1 cellular context compared by ENCODE assay signal in genomic region chr4:15373363-15373762, GRCh38.
TF ChIP-seq lines count a peak whose summit lies in the region.

No MANE protein-coding gene starts in this region.

TF ChIP-seq in SK-N-SH treated with all-trans-retinoic acid at 6 μM for 48 hours, 23 proteins besides CTCF, POLR2A, EP300 and RAD21 (continued from another document):
- TF ChIP-seq, protein P1, sequence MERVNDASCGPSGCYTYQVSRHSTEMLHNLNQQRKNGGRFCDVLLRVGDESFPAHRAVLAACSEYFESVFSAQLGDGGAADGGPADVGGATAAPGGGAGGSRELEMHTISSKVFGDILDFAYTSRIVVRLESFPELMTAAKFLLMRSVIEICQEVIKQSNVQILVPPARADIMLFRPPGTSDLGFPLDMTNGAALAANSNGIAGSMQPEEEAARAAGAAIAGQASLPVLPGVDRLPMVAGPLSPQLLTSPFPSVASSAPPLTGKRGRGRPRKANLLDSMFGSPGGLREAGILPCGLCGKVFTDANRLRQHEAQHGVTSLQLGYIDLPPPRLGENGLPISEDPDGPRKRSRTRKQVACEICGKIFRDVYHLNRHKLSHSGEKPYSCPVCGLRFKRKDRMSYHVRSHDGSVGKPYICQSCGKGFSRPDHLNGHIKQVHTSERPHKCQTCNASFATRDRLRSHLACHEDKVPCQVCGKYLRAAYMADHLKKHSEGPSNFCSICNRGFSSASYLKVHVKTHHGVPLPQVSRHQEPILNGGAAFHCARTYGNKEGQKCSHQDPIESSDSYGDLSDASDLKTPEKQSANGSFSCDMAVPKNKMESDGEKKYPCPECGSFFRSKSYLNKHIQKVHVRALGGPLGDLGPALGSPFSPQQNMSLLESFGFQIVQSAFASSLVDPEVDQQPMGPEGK (CRISPR knock-in tag; IDR thresholded peaks at IDR 0.05; ENCODE audit: borderline replicate concordance), result no peak
- TF ChIP-seq, protein P2, sequence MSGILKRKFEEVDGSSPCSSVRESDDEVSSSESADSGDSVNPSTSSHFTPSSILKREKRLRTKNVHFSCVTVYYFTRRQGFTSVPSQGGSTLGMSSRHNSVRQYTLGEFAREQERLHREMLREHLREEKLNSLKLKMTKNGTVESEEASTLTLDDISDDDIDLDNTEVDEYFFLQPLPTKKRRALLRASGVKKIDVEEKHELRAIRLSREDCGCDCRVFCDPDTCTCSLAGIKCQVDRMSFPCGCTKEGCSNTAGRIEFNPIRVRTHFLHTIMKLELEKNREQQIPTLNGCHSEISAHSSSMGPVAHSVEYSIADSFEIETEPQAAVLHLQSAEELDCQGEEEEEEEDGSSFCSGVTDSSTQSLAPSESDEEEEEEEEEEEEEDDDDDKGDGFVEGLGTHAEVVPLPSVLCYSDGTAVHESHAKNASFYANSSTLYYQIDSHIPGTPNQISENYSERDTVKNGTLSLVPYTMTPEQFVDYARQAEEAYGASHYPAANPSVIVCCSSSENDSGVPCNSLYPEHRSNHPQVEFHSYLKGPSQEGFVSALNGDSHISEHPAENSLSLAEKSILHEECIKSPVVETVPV (CRISPR knock-in tag; IDR thresholded peaks at IDR 0.05), result no peak
TF ChIP-seq in SK-N-SH treated with all-trans-retinoic acid at 6 μM for 48 hours: peak in this region for 0.
